Comparison of ENCODE assay signal across 10 cellular contexts in genomic region chr13:29059837-29060236, GRCh38.
"Had no signal": no experiment of that assay in that cellular context is flagged by ENCODE, and none has a peak within 500 bp of the region (broad histone marks: within the 10 kb centered on the region; RNA-seq: fewer than 3 reads in every experiment).

No MANE protein-coding gene starts in this region.

- DNase-seq: activated B cell treated with CpG ODN at 0.5 μM for 24 hours; activated CD4-positive, alpha-beta T cell treated with anti-CD3 and anti-CD28 coated beads, Interleukin-2, amount 10 ng/mL, durations not matched to agents 7 days and 5 days; activated CD8-positive, alpha-beta memory T cell treated with anti-CD3 and anti-CD28 coated beads for 24 hours; activated naive CD4-positive, alpha-beta T cell treated with Interleukin-2 at 50 U/mL for 16 hours; esophagus squamous epithelium; foreskin fibroblast; mesendoderm; nephron progenitor cell; stimulated activated CD4-positive, alpha-beta T cell treated with anti-CD3 and anti-CD28 coated beads, Interleukin-4, amount 100 ng/mL, for 24 hours had no signal

- H3K27ac Mint-ChIP-seq: activated B cell treated with CpG ODN at 0.5 μM for 24 hours; activated CD4-positive, alpha-beta T cell treated with anti-CD3 and anti-CD28 coated beads, Interleukin-2, amount 10 ng/mL, durations not matched to agents 7 days and 5 days; nephron progenitor cell; stimulated activated naive CD8-positive, alpha-beta T cell treated with anti-CD3 and anti-CD28 coated beads, Interleukin-15, Interleukin-2, amounts not matched to agents 100 ng/mL and 50 ng/mL, for 24 hours had no signal

- H3K4me3 Mint-ChIP-seq: activated B cell treated with CpG ODN at 0.5 μM for 24 hours; activated CD4-positive, alpha-beta T cell treated with anti-CD3 and anti-CD28 coated beads, Interleukin-2, amount 10 ng/mL, durations not matched to agents 7 days and 5 days; nephron progenitor cell; stimulated activated naive CD8-positive, alpha-beta T cell treated with anti-CD3 and anti-CD28 coated beads, Interleukin-15, Interleukin-2, amounts not matched to agents 100 ng/mL and 50 ng/mL, for 24 hours had no signal

- H3K9me3 ChIP-seq: esophagus squamous epithelium had no signal

- H3K4me1 Mint-ChIP-seq: activated B cell treated with CpG ODN at 0.5 μM for 24 hours; activated CD4-positive, alpha-beta T cell treated with anti-CD3 and anti-CD28 coated beads, Interleukin-2, amount 10 ng/mL, durations not matched to agents 7 days and 5 days; nephron progenitor cell had no signal

- H3K27me3 Mint-ChIP-seq: activated B cell treated with CpG ODN at 0.5 μM for 24 hours; stimulated activated naive CD8-positive, alpha-beta T cell treated with anti-CD3 and anti-CD28 coated beads, Interleukin-15, Interleukin-2, amounts not matched to agents 100 ng/mL and 50 ng/mL, for 24 hours had no signal
